ENCODE assay signal across 9 cellular contexts in the genomic region with DNA sequence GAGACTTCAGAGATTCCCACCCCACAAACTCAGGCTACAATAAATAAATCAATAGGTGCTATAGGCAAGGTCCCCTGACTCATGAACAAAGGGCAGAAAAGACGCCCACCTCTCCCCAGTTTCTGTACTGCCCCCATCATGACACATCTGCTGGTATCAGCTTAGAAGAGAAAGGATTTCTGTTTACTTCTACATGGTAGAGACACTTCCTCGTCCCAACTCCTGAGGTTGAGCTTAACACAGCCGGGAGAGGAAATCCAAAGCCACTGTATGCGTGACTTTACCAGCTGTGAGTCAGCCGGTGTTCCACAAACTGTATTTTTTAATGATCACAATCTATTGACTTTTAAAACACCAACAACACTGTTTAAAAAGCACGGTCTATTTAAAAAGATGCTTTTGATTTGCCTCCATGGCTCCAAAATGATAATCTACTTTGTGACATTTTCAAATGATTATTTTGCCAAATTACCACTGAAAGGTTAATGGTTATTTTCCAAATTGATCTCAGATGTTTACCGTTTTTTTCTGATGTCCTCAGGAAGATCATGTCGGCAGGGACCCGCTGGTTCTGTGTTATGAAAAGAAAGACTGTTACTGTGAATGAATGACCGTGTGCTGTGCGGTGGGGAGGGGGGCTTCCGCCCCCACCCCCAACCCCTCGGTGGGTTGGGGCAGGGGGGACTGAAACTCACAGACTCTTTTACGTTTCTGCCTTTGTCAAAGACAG.
DNase-seq lines count a peak whose midpoint lies in the region; ATAC-seq and TF ChIP-seq lines count a peak whose summit lies in the region.
"Had no signal": no experiment of that assay in that cellular context is flagged by ENCODE, and none has a peak within 500 bp of the region (broad histone marks: within the 10 kb centered on the region; RNA-seq: fewer than 3 reads in every experiment).

No MANE protein-coding gene starts in this region.

- BruUV-seq in HCT116 (replicated peaks; lab: Mats Ljungman, UMichigan): no TSS peak

- H3K9me3 ChIP-seq in HCT116 (ENCODE audit: control insufficient read depth in 1 of 2, insufficient read depth in 1 of 2, low read depth in 1 of 2, low read length in 2 of 2): no peaks in the 10 kb centered on the region
- H3K9me3 ChIP-seq in CD4-positive, alpha-beta T cell (ENCODE audit: control insufficient read depth, low read length): no peaks in the 10 kb centered on the region

- POLR2A ChIA-PET in AG04449 (lab: Yijun Ruan, JAX): no interaction called here
- POLR2A ChIA-PET in HCT116 (lab: Charles Lee): interaction anchor here (0.6 kb wide), 1 partner anchor 41 kb away, joined by 4 read pairs; no protein-coding TSS in a partner anchor
- POLR2A ChIA-PET in CD4-positive, alpha-beta T cell (lab: Charles Lee): no interaction called here

- peak overlapping the region; percentile 72 for H3K27ac Mint-ChIP-seq in activated T-helper 2 cell treated with anti-CD3 and anti-CD28 coated beads, Interferon-gamma antibody, Interleukin-2, Interleukin-4, amounts not matched to agents 10 μg/mL and 5 μg/mL and 100 μg/mL, durations not matched to agents 14 hours and 24 hours and 36 hours
- no peak overlapping the region for H3K27ac Mint-ChIP-seq in CD4-positive, alpha-beta T cell

- H4K20me1 ChIP-seq in HCT116 (ENCODE audit: insufficient read depth): no peaks in the 10 kb centered on the region

- peak; percentile 40 for DNase-seq in AG04449 (ENCODE audit: low read depth, low spot score)
- DNase-seq in HCT116 (ENCODE audit: low read depth, low spot score): no peak
- no peak for DNase-seq in activated T-helper 2 cell treated with anti-CD3 and anti-CD28 coated beads, Interferon-gamma antibody, Interleukin-2, Interleukin-4, amounts not matched to agents 10 μg/mL and 5 μg/mL and 100 μg/mL, durations not matched to agents 14 hours and 24 hours and 36 hours (ENCODE audit: low spot score)
- peak; percentile 81 for DNase-seq in kidney tubule cell (ENCODE audit: low spot score)
- DNase-seq in midbrain (lab: John Stamatoyannopoulos, UW): no peak
- no peak for DNase-seq in GM13976 (ENCODE audit: low spot score)
- no peak for DNase-seq in CD4-positive, alpha-beta T cell
- no peak for DNase-seq in putamen (ENCODE audit: low spot score)
- DNase-seq: dorsolateral prefrontal cortex had no signal

- H3K4me1 ChIP-seq in HCT116 (ENCODE audit: control insufficient read depth in 1 of 2, insufficient read depth in 2 of 2, low read length in 2 of 2): peaks cover 0 to 23% of the 10 kb centered on the region in 2 experiments; a peak in 3 of 4 replicates

- TF ChIP-seq CTCF in AG04449 (IDR thresholded peaks at IDR 0.05; ENCODE audit: insufficient read depth, low read length, missing control alignments) (no peak), HCT116 (IDR thresholded peaks at IDR 0.05 in 2 of 3, conservative IDR thresholded peaks at IDR 0.05 in 1 of 3; ENCODE audit: borderline replicate concordance in 1 of 3, insufficient read depth in 1 of 3, low read depth in 2 of 3, low read length in 2 of 3) (no peak), GM13976 (IDR thresholded peaks at IDR 0.05; ENCODE audit: borderline replicate concordance, control extremely low read depth, extremely low read depth, insufficient read depth, missing control alignments) (no peak)
- no peak for TF ChIP-seq CTCF in CD4-positive, alpha-beta T cell (IDR thresholded peaks at IDR 0.05)

- RAD21 ChIA-PET in HCT116 (lab: Charles Lee; ENCODE audit: low non-redundant PET in 1 of 2, low total read pairs in 2 of 2, uncharacterized antibody in 2 of 2, unreplicated experiment in 2 of 2): no interaction called here

- no peak overlapping the region for H3K9ac ChIP-seq in HCT116 (ENCODE audit: low read length)

- H3K36me3 Mint-ChIP-seq in activated T-helper 2 cell treated with anti-CD3 and anti-CD28 coated beads, Interferon-gamma antibody, Interleukin-2, Interleukin-4, amounts not matched to agents 10 μg/mL and 5 μg/mL and 100 μg/mL, durations not matched to agents 14 hours and 24 hours and 36 hours (ENCODE audit: low read depth): peaks cover 3% of the 10 kb centered on the region
- H3K36me3 Mint-ChIP-seq in CD4-positive, alpha-beta T cell (ENCODE audit: low read depth): no peaks in the 10 kb centered on the region

- no peaks in the 10 kb centered on the region for H3K9me2 ChIP-seq in HCT116 (ENCODE audit: insufficient read depth)

- no peaks in the 10 kb centered on the region for H3K79me2 ChIP-seq in HCT116 (ENCODE audit: insufficient read depth, low read length)

- H3K4me3 ChIP-seq in AG04449 (ENCODE audit: low read depth, low read length) (no peak overlapping the region; the same call in none of the 2 replicates), HCT116 (replicated peaks in 1 of 2; ENCODE audit: low read depth in 1 of 2, low read length in 2 of 2) (no peak overlapping the region)

- no peak overlapping the region for H2AFZ ChIP-seq in HCT116 (ENCODE audit: low read depth, low read length, poor library complexity, severe bottlenecking)

- CTCF ChIA-PET in AG04449 (lab: Yijun Ruan, JAX) (interaction anchor here (0.9 to 7.3 kb wide), 5 partner anchors 9 to 388 kb away, joined by 3 to 62 read pairs (median 3); no protein-coding TSS in a partner anchor), HCT116 (lab: Charles Lee) (interaction anchor here (1.0 kb wide), 1 partner anchor 17 kb away, joined by 4 read pairs; no protein-coding TSS in a partner anchor)
- CTCF ChIA-PET in CD4-positive, alpha-beta T cell (lab: Charles Lee): no interaction called here

- no peaks in the 10 kb centered on the region for H3K27me3 ChIP-seq in HCT116 (ENCODE audit: insufficient read depth, low read length)
- H3K27me3 ChIP-seq in CD4-positive, alpha-beta T cell (ENCODE audit: control insufficient read depth, insufficient read depth, low read length): peaks cover 5% of the 10 kb centered on the region
- H3K27me3 ChIP-seq: dorsolateral prefrontal cortex had no signal

- no peak for TF ChIP-seq RAD21 in HCT116 (IDR thresholded peaks at IDR 0.05; ENCODE audit: low read depth)

- peak overlapping the region; percentile 56 for H3K4me3 Mint-ChIP-seq in activated T-helper 2 cell treated with anti-CD3 and anti-CD28 coated beads, Interferon-gamma antibody, Interleukin-2, Interleukin-4, amounts not matched to agents 10 μg/mL and 5 μg/mL and 100 μg/mL, durations not matched to agents 14 hours and 24 hours and 36 hours (ENCODE audit: low read depth)
- H3K4me3 Mint-ChIP-seq in CD4-positive, alpha-beta T cell: no peak overlapping the region

- H3K9me3 Mint-ChIP-seq in activated T-helper 2 cell treated with anti-CD3 and anti-CD28 coated beads, Interferon-gamma antibody, Interleukin-2, Interleukin-4, amounts not matched to agents 10 μg/mL and 5 μg/mL and 100 μg/mL, durations not matched to agents 14 hours and 24 hours and 36 hours: no peaks in the 10 kb centered on the region
- H3K9me3 Mint-ChIP-seq in CD4-positive, alpha-beta T cell: no peaks in the 10 kb centered on the region

- H3K36me3 ChIP-seq in HCT116 (ENCODE audit: control insufficient read depth in 1 of 2, insufficient read depth in 2 of 2, low read length in 2 of 2): no peaks in the 10 kb centered on the region

- in situ Hi-C loops in GM13976 (cut with MboI; ENCODE audit: low sequenced_read_pairs, unreplicated experiment): no loop called here

- ATAC-seq in HCT116: no peak
- no peak for ATAC-seq in CD4-positive, alpha-beta T cell (ENCODE audit: poor library complexity)

- peaks cover 21% of the 10 kb centered on the region for H3K4me1 Mint-ChIP-seq in activated T-helper 2 cell treated with anti-CD3 and anti-CD28 coated beads, Interferon-gamma antibody, Interleukin-2, Interleukin-4, amounts not matched to agents 10 μg/mL and 5 μg/mL and 100 μg/mL, durations not matched to agents 14 hours and 24 hours and 36 hours (ENCODE audit: low read depth)
- H3K4me1 Mint-ChIP-seq in CD4-positive, alpha-beta T cell (ENCODE audit: low read depth): peaks cover 15% of the 10 kb centered on the region

- no peak overlapping the region for H3K27ac ChIP-seq in HCT116 (ENCODE audit: low read depth, low read length)
- no peak overlapping the region for H3K27ac ChIP-seq in CD4-positive, alpha-beta T cell (ENCODE audit: low read depth, low read length)
- H3K27ac ChIP-seq: dorsolateral prefrontal cortex had no signal

- intact Hi-C loops in HCT116 (cut with micrococcal nuclease): no loop called here
- intact Hi-C loops in activated T-helper 2 cell treated with anti-CD3 and anti-CD28 coated beads, Interferon-gamma antibody, Interleukin-2, Interleukin-4, amounts not matched to agents 10 μg/mL and 5 μg/mL and 100 μg/mL, durations not matched to agents 14 hours and 24 hours and 36 hours (cut with micrococcal nuclease): loop anchor here (1.0 to 5.0 kb wide), 4 partner anchors 20 to 72 kb away; partner anchors contain the start of gene ATP9A
- intact Hi-C loops in CD4-positive, alpha-beta T cell (cut with DNase I, micrococcal nuclease): no loop called here

- H3K27me3 Mint-ChIP-seq in activated T-helper 2 cell treated with anti-CD3 and anti-CD28 coated beads, Interferon-gamma antibody, Interleukin-2, Interleukin-4, amounts not matched to agents 10 μg/mL and 5 μg/mL and 100 μg/mL, durations not matched to agents 14 hours and 24 hours and 36 hours (ENCODE audit: low read depth): peaks cover 8% of the 10 kb centered on the region
- H3K27me3 Mint-ChIP-seq in CD4-positive, alpha-beta T cell: peaks cover 21% of the 10 kb centered on the region

- TF ChIP-seq POLR2A in HCT116 (IDR thresholded peaks at IDR 0.05; ENCODE audit: borderline replicate concordance, extremely low read depth, insufficient read depth, insufficient read length): no peak

- peak overlapping the region; percentile 4 for H3K4me2 ChIP-seq in HCT116 (ENCODE audit: low read length)

TF ChIP-seq in HCT116, 20 proteins besides CTCF, POLR2A, EP300 and RAD21:
- TF ChIP-seq ELF1 (IDR thresholded peaks at IDR 0.05; ENCODE audit: borderline replicate concordance, low read depth) (no peak), EGR1 (IDR thresholded peaks at IDR 0.05; ENCODE audit: low read depth) (peak; percentile 26; the same call in 1 of the 2 replicates)

Comparison
In these comparisons a context has a peak if more than half of its experiments do, and no peak if none do; other contexts are left out.
1. DNase-seq: peak in AG04449 (single experiment) and kidney tubule cell (single experiment); none in HCT116 (single experiment), activated T-helper 2 cell treated with anti-CD3 and anti-CD28 coated beads, Interferon-gamma antibody, Interleukin-2, Interleukin-4, amounts not matched to agents 10 μg/mL and 5 μg/mL and 100 μg/mL, durations not matched to agents 14 hours and 24 hours and 36 hours (single experiment), midbrain (single experiment), GM13976 (single experiment), CD4-positive, alpha-beta T cell (0 of 10) and putamen (single experiment).